ENCODE assay signal across 13 cellular contexts in genomic region chr9:134186471-134187109, GRCh38. TPM values are rescaled to one million over a fixed set of nuclear protein-coding genes. Genes with fewer than 3 reads are reported as not detected.
DNase-seq lines count a peak whose midpoint lies in the region; ATAC-seq and TF ChIP-seq lines count a peak whose summit lies in the region.
"Had no signal": no experiment of that assay in that cellular context is flagged by ENCODE, and none has a peak within 500 bp of the region (broad histone marks: within the 10 kb centered on the region; RNA-seq: fewer than 3 reads in every experiment).

No MANE protein-coding gene starts in this region.

- intact Hi-C loops in activated CD8-positive, alpha-beta T cell treated with anti-CD3 and anti-CD28 coated beads for 36 hours (cut with micrococcal nuclease) = no loop called here
- intact Hi-C loops in spleen (cut with DNase I; ENCODE audit: low total_unique reads) = no loop called here

- H3K9me3 ChIP-seq in liver (ENCODE audit: control insufficient read depth in 4 of 4, low read length in 3 of 4) (no peaks in the 10 kb centered on the region), spleen (no peaks in the 10 kb centered on the region), T-helper 17 cell (ENCODE audit: control insufficient read depth, low read length, poor library complexity, severe bottlenecking) (no peaks in the 10 kb centered on the region)

- H3K4me1 ChIP-seq in liver (ENCODE audit: control insufficient read depth in 4 of 4, insufficient read depth in 4 of 4, low read length in 3 of 4) (peaks cover 23 to 66% (median 48%) of the 10 kb centered on the region in 4 donors), spleen (peaks cover 7 to 47% (median 25%) of the 10 kb centered on the region in 6 donors)
- H3K4me1 ChIP-seq: parathyroid adenoma had no signal

- H3K4me3 ChIP-seq in H7 (ENCODE audit: insufficient read depth, low read depth, low read length) = no peak overlapping the region
- no peak overlapping the region for H3K4me3 ChIP-seq in liver (ENCODE audit: low read depth in 1 of 3, low read length in 3 of 3)
- no peak overlapping the region for H3K4me3 ChIP-seq in spleen

- no peaks in the 10 kb centered on the region for H3K36me3 Mint-ChIP-seq in activated CD8-positive, alpha-beta T cell treated with anti-CD3 and anti-CD28 coated beads for 36 hours (ENCODE audit: low read depth)
- H3K36me3 Mint-ChIP-seq in T-helper 17 cell (ENCODE audit: low read depth) = no peaks in the 10 kb centered on the region
- H3K36me3 Mint-ChIP-seq: stimulated activated memory B cell treated with anti-CD40 and anti-IgM and Interleukin-4, amounts not matched to agents 10 μg/mL and 1 μg/mL and 100 μg/mL, for 72 hours had no signal

- 19% methylated on average over 21 of the region's 21 CpGs for WGBS in liver
- WGBS in spleen, 5 donors = 39 to 59% (median 56%) methylated on average over 17 to 21 of the region's 21 CpGs

- DNase-seq in H7 (peak; percentile 44), spleen (peak; percentile 77), SIG-M5 treated with dmso at 0.1 percent for 504 hours (lab: John Stamatoyannopoulos, UW; ENCODE audit: unreplicated experiment) (no peak), T-helper 17 cell (no peak)
- DNase-seq in activated CD8-positive, alpha-beta T cell treated with anti-CD3 and anti-CD28 coated beads for 36 hours = peak; percentile 1
- no peak for DNase-seq in stimulated activated CD8-positive, alpha-beta memory T cell treated with anti-CD3 and anti-CD28 coated beads, Interleukin-4, amount 100 ng/mL, for 48 hours
- DNase-seq: activated CD4-positive, alpha-beta T cell treated with anti-CD3 and anti-CD28 coated beads for 4 hours; activated T-cell treated with anti-CD3 and anti-CD28 coated beads, Interleukin-2, amount 50 U/mL, for 72 hours; GDM1 had no signal

- TF ChIP-seq POLR2A in spleen (IDR thresholded peaks at IDR 0.05) = no peak

- H3K27me3 Mint-ChIP-seq in activated CD8-positive, alpha-beta T cell treated with anti-CD3 and anti-CD28 coated beads for 36 hours = no peaks in the 10 kb centered on the region
- H3K27me3 Mint-ChIP-seq in T-helper 17 cell = no peaks in the 10 kb centered on the region

- no peak for TF ChIP-seq CTCF in activated CD8-positive, alpha-beta T cell treated with anti-CD3 and anti-CD28 coated beads for 36 hours (IDR thresholded peaks at IDR 0.05)
- TF ChIP-seq CTCF in liver (IDR thresholded peaks at IDR 0.05; ENCODE audit: low read depth, low read length, missing input control) (no peak), spleen (IDR thresholded peaks at IDR 0.05 in 8 of 11, conservative IDR thresholded peaks at IDR 0.05 in 3 of 11) (no peak)

- CTCF ChIA-PET in activated CD8-positive, alpha-beta T cell treated with anti-CD3 and anti-CD28 coated beads for 36 hours (lab: Charles Lee) = interaction anchor here (1.1 kb wide), 1 partner anchor 9 kb away, joined by 3 read pairs; no protein-coding TSS in a partner anchor

- peak overlapping the region in 1 of 2 donors; percentile 65 for H3K9ac ChIP-seq in liver (ENCODE audit: low read depth in 1 of 2, low read length in 2 of 2)
- H3K9ac ChIP-seq: parathyroid adenoma had no signal

- H3K36me3 ChIP-seq in H7 (replicated peaks; ENCODE audit: control insufficient read depth, insufficient read depth, low read length) = no peaks in the 10 kb centered on the region
- H3K36me3 ChIP-seq in liver (ENCODE audit: control insufficient read depth in 4 of 4, insufficient read depth in 3 of 4, low read depth in 1 of 4, low read length in 3 of 4) = no peaks in the 10 kb centered on the region
- H3K36me3 ChIP-seq in spleen = no peaks in the 10 kb centered on the region

- no peak overlapping the region for H3K27ac Mint-ChIP-seq in activated CD8-positive, alpha-beta T cell treated with anti-CD3 and anti-CD28 coated beads for 36 hours
- no peak overlapping the region for H3K27ac Mint-ChIP-seq in T-helper 17 cell
- H3K27ac Mint-ChIP-seq: activated T-cell treated with anti-CD3 and anti-CD28 coated beads, Interleukin-2, amount 50 U/mL, for 72 hours; stimulated activated memory B cell treated with anti-CD40 and anti-IgM and Interleukin-4, amounts not matched to agents 10 μg/mL and 1 μg/mL and 100 μg/mL, for 72 hours had no signal

- H3K27me3 ChIP-seq in H7 (ENCODE audit: control insufficient read depth, insufficient read depth, low read length) (peaks cover 2% of the 10 kb centered on the region), liver (ENCODE audit: control insufficient read depth in 4 of 4, insufficient read depth in 4 of 4, low read length in 3 of 4) (no peaks in the 10 kb centered on the region), spleen (replicated peaks in 1 of 7) (peaks cover 0 to 18% (median 0%) of the 10 kb centered on the region in 7 donors)

- peak; percentile 67 to 77 for TF ChIP-seq RAD21 in liver (IDR thresholded peaks at IDR 0.05)

- POLR2A ChIA-PET in activated CD8-positive, alpha-beta T cell treated with anti-CD3 and anti-CD28 coated beads for 36 hours (lab: Charles Lee) = no interaction called here

- peaks cover 24% of the 10 kb centered on the region for H3K4me1 Mint-ChIP-seq in activated CD8-positive, alpha-beta T cell treated with anti-CD3 and anti-CD28 coated beads for 36 hours (ENCODE audit: low read depth)
- peaks cover 25% of the 10 kb centered on the region for H3K4me1 Mint-ChIP-seq in T-helper 17 cell

- no peak overlapping the region for H3K4me3 Mint-ChIP-seq in activated CD8-positive, alpha-beta T cell treated with anti-CD3 and anti-CD28 coated beads for 36 hours
- no peak overlapping the region for H3K4me3 Mint-ChIP-seq in T-helper 17 cell
- H3K4me3 Mint-ChIP-seq: activated T-cell treated with anti-CD3 and anti-CD28 coated beads, Interleukin-2, amount 50 U/mL, for 72 hours; stimulated activated memory B cell treated with anti-CD40 and anti-IgM and Interleukin-4, amounts not matched to agents 10 μg/mL and 1 μg/mL and 100 μg/mL, for 72 hours had no signal

- H3K27ac ChIP-seq in liver (ENCODE audit: low read depth in 1 of 2, low read length in 2 of 2) (peak overlapping the region; percentile 93 to 99), spleen (peak overlapping the region; percentile 3 to 80 (median 70))
- H3K27ac ChIP-seq: parathyroid adenoma had no signal

- H3K9me3 Mint-ChIP-seq in activated CD8-positive, alpha-beta T cell treated with anti-CD3 and anti-CD28 coated beads for 36 hours = peaks cover 6% of the 10 kb centered on the region

- ATAC-seq in activated CD8-positive, alpha-beta T cell treated with anti-CD3 and anti-CD28 coated beads for 36 hours = no peak
- no peak for ATAC-seq in T-helper 17 cell
- ATAC-seq: stimulated activated memory B cell treated with anti-CD40 and anti-IgM and Interleukin-4, amounts not matched to agents 10 μg/mL and 1 μg/mL and 100 μg/mL, for 72 hours had no signal

TF ChIP-seq in liver, 16 proteins besides CTCF, POLR2A, EP300 and RAD21 (continues in another document):
- peak; percentile 84 to 93 for TF ChIP-seq EGR1 (IDR thresholded peaks at IDR 0.05; ENCODE audit: low read depth in 2 of 2)
- peak; percentile 68 for TF ChIP-seq FOXA2 (IDR thresholded peaks at IDR 0.05)
- peak; percentile 88 for TF ChIP-seq REST (IDR thresholded peaks at IDR 0.05)
- TF ChIP-seq GABPA (IDR thresholded peaks at IDR 0.05 in 1 of 2, conservative IDR thresholded peaks at IDR 0.05 in 1 of 2) = peak in 1 of 2 donors; percentile 70

RNA-seq across cellular contexts. Expression of gene RNU6ATAC, which starts 22.2 kb away (rescaled TPM):
- not detected in 2 replicates for total RNA-seq in H7 (2014; rRNA removed; shearing (Covaris generic))
- 10 to 100 TPM; 17.5 to 26.8 TPM for total RNA-seq in activated CD8-positive, alpha-beta T cell treated with anti-CD3 and anti-CD28 coated beads for 36 hours
- not detected for total RNA-seq in liver
- polyA plus RNA-seq in liver = not detected
- total RNA-seq in spleen = 100 to 1,000 TPM in 4 of 7 donors, not detected in 3; 223 to 404 (median 271) TPM
- not detected for polyA plus RNA-seq in spleen
- 10 to 100 TPM; 66.4 to 90.1 TPM for total RNA-seq in T-helper 17 cell
- total RNA-seq: HT1080 had no signal

RNA-seq across cellular contexts. Expression of gene WDR5, which starts 50.7 kb away (rescaled TPM):
- total RNA-seq in H7 (2014; rRNA removed; shearing (Covaris generic)) = 40.3 and 40.9 TPM in 2 replicates
- total RNA-seq in activated CD8-positive, alpha-beta T cell treated with anti-CD3 and anti-CD28 coated beads for 36 hours = 10 to 100 TPM; 50.9 to 53.3 TPM
- total RNA-seq in liver (10 to 100 TPM; 11.4 to 21.6 TPM), spleen (10 to 100 TPM; 13.8 to 23.1 (median 19.1) TPM), T-helper 17 cell (10 to 100 TPM; 18.3 to 18.4 TPM)
- polyA plus RNA-seq in liver (10 to 100 TPM; 11.1 to 17.8 TPM), spleen (10 to 100 TPM; 15.4 to 31.3 (median 19.3) TPM)

Comparison
In these comparisons a context has a peak if more than half of its experiments do, and no peak if none do; other contexts are left out.
1. DNase-seq: peak in H7 (single experiment), activated CD8-positive, alpha-beta T cell treated with anti-CD3 and anti-CD28 coated beads for 36 hours (single experiment) and spleen (single experiment); none in stimulated activated CD8-positive, alpha-beta memory T cell treated with anti-CD3 and anti-CD28 coated beads, Interleukin-4, amount 100 ng/mL, for 48 hours (single experiment), SIG-M5 treated with dmso at 0.1 percent for 504 hours (single experiment) and T-helper 17 cell (0 of 3).